Comparison of ENCODE assay signal across 12 cellular contexts in the genomic region with DNA sequence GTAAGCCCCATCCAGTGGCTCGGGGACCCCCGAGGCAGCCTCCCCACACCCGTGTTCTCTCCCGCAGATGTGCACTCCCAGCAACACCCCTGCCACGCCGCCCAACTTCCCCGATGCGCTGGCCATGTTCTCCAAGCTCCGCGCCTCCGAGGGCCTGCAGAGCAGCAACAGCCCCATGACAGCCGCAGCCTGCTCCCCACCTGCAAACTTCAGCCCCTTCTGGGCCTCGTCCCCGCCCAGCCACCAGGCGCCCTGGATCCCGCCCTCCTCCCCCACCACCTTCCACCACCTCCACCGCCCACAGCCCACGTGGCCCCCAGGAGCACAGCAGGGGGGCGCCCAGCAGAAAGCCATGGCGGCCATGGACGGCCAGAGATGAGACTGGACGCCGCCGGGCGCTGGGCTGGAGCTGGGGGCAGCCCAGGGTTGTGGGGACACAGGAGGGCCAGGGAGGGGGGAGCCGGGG. TPM values are rescaled to one million over a fixed set of nuclear protein-coding genes. Genes with fewer than 3 reads are reported as not detected.
DNase-seq lines count a peak whose midpoint lies in the region; ATAC-seq and TF ChIP-seq lines count a peak whose summit lies in the region.
"Had no signal": no experiment of that assay in that cellular context is flagged by ENCODE, and none has a peak within 500 bp of the region (broad histone marks: within the 10 kb centered on the region; RNA-seq: fewer than 3 reads in every experiment).

No MANE protein-coding gene starts in this region.

- CTCF ChIA-PET in T-cell (lab: Charles Lee): interaction anchor here in 1 of 2 donors (0.5 to 1.1 kb wide), 2 partner anchors 55 to 90 kb away, joined by 3 read pairs; no protein-coding TSS in a partner anchor

- H3K4me1 ChIP-seq in left ventricle myocardium inferior (peaks cover 85% of the 10 kb centered on the region), heart left ventricle (peaks cover 14 to 76% (median 64%) of the 10 kb centered on the region in 12 donors), transverse colon (peaks cover 39 to 69% (median 65%) of the 10 kb centered on the region in 4 donors)

- intact Hi-C loops in left ventricle myocardium inferior (cut with micrococcal nuclease): loop anchor here (10.0 kb wide), 1 partner anchor 85 kb away; no protein-coding TSS in a partner anchor
- intact Hi-C loops in heart left ventricle (cut with DNase I): loop anchor here in 4 of 10 donors (10.0 kb wide), 3 partner anchors 85 to 365 kb away; partner anchors contain the start of gene MRPL38 (in 1 of the 4)
- intact Hi-C loops in transverse colon (cut with DNase I; ENCODE audit: low total_unique reads): loop anchor here (5.0 kb wide), 1 partner anchor 88 kb away; no protein-coding TSS in a partner anchor

- no peak for TF ChIP-seq POLR2A in heart left ventricle (IDR thresholded peaks at IDR 0.05)
- TF ChIP-seq POLR2A in transverse colon (IDR thresholded peaks at IDR 0.05): no peak

- H3K4me1 Mint-ChIP-seq in T-cell (peaks cover 68 to 72% (median 70%) of the 10 kb centered on the region in 3 donors), endothelial cell (ENCODE audit: unreplicated experiment) (peaks cover 23% of the 10 kb centered on the region)

- H3K36me3 Mint-ChIP-seq in T-cell (peaks cover 23% of the 10 kb centered on the region), endothelial cell (ENCODE audit: low read depth, unreplicated experiment) (peaks cover 7% of the 10 kb centered on the region)

- H3K36me3 ChIP-seq in left ventricle myocardium inferior (peaks cover 15% of the 10 kb centered on the region), heart left ventricle (peaks cover 0 to 25% (median 14%) of the 10 kb centered on the region in 9 donors), transverse colon (peaks cover 0 to 14% (median 0%) of the 10 kb centered on the region in 4 donors)

- H3K27ac Mint-ChIP-seq in T-cell (peak overlapping the region; percentile 95 to 96), endothelial cell (ENCODE audit: unreplicated experiment) (peak overlapping the region; percentile 15)

- in situ Hi-C loops in transverse colon (cut with MboI; ENCODE audit: low pct_ligation_motif_present in 1 of 4, low pct_unique_long_range_greater_than_20kb in 1 of 4, low sequenced_read_pairs in 3 of 4): no loop called here

- H3K27me3 ChIP-seq in left ventricle myocardium inferior (ENCODE audit: low read depth) (no peaks in the 10 kb centered on the region), heart left ventricle (no peaks in the 10 kb centered on the region), transverse colon (no peaks in the 10 kb centered on the region)

- no peak for TF ChIP-seq EP300 in transverse colon (IDR thresholded peaks at IDR 0.05; ENCODE audit: low read depth)

- no peak for TF ChIP-seq CTCF in left ventricle myocardium inferior (IDR thresholded peaks at IDR 0.05; ENCODE audit: borderline replicate concordance)
- TF ChIP-seq CTCF in heart left ventricle (IDR thresholded peaks at IDR 0.05): no peak
- TF ChIP-seq CTCF in endothelial cell (IDR thresholded peaks at IDR 0.05; ENCODE audit: unreplicated experiment): no peak
- no peak for TF ChIP-seq CTCF in transverse colon (IDR thresholded peaks at IDR 0.05)

- no peaks in the 10 kb centered on the region for H3K9me3 ChIP-seq in left ventricle myocardium inferior (replicated peaks)
- no peaks in the 10 kb centered on the region for H3K9me3 ChIP-seq in heart left ventricle
- H3K9me3 ChIP-seq in transverse colon: no peaks in the 10 kb centered on the region

- H3K27me3 Mint-ChIP-seq in T-cell (no peaks in the 10 kb centered on the region), endothelial cell (ENCODE audit: unreplicated experiment) (peaks cover 26% of the 10 kb centered on the region)

- ATAC-seq in heart left ventricle: no peak
- no peak for ATAC-seq in T-cell (replicated peaks in 1 of 4)
- no peak for ATAC-seq in GM21526 (IDR thresholded peaks at IDR 0.05; ENCODE audit: low FRiP score, unreplicated experiment)

- DNase-seq in left ventricle myocardium inferior (no peak), heart left ventricle (no peak), T-cell (peak in 3 of 34 experiments; percentile 20 to 39 (median 37)), endothelial cell (ENCODE audit: low spot score) (no peak), transverse colon (no peak), NOMO-1 treated with dmso at 0.1 percent for 144 hours (lab: John Stamatoyannopoulos, UW; ENCODE audit: unreplicated experiment) (no peak), NCI-H82 (lab: John Stamatoyannopoulos, UW) (no peak)
- DNase-seq: NCI-H446; stimulated activated CD4-positive, alpha-beta T cell treated with anti-CD3 and anti-CD28 coated beads, Interleukin-12 subunit alpha, Interleukin-12 subunit beta, amount 100 ng/mL, for 4 hours; stimulated activated naive CD4-positive, alpha-beta T cell treated with Interleukin-2 at 50 U/mL for 16 hours had no signal

- no peaks in the 10 kb centered on the region for H3K9me3 Mint-ChIP-seq in T-cell
- no peaks in the 10 kb centered on the region for H3K9me3 Mint-ChIP-seq in endothelial cell (ENCODE audit: unreplicated experiment)

- H3K4me3 ChIP-seq in left ventricle myocardium inferior (no peak overlapping the region), heart left ventricle (no peak overlapping the region), transverse colon (no peak overlapping the region)

- H3K27ac ChIP-seq in left ventricle myocardium inferior (replicated peaks) (peak overlapping the region; percentile 96), heart left ventricle (peak overlapping the region in 3 of 12 donors; percentile 94 to 98 (median 96)), transverse colon (peak overlapping the region in 3 of 4 donors; percentile 94 to 98 (median 96))

- peak overlapping the region; percentile 31 to 91 (median 85) for H3K4me3 Mint-ChIP-seq in T-cell
- no peak overlapping the region for H3K4me3 Mint-ChIP-seq in endothelial cell (ENCODE audit: unreplicated experiment)

- WGBS in heart left ventricle, 4 donors: 87 to 89% (median 88%) methylated on average over 22 to 26 of the region's 26 CpGs
- WGBS in transverse colon (ENCODE audit: low coverage in 1 of 2), 2 donors: 79% methylated on average over 24 of the region's 26 CpGs; no CpG with 5 or more reads in 1 of the 2 donors

- POLR2A ChIA-PET in T-cell (lab: Charles Lee): interaction anchor here (0.6 kb wide), 2 partner anchors 116 to 152 kb away, joined by 3 to 4 read pairs; no protein-coding TSS in a partner anchor

RNA-seq across cellular contexts. Expression of gene UBALD2, which starts 5.0 kb away (rescaled TPM):
- total RNA-seq in left ventricle myocardium inferior (26.0 TPM), heart left ventricle (10 to 100 TPM in 8 of 9 donors, 1 to 10 TPM in 1; 8.5 to 49.8 (median 24.5) TPM), T-cell (100 to 1,000 TPM; 163 to 277 (median 177) TPM), endothelial cell (ENCODE audit: unreplicated experiment) (90.4 TPM), transverse colon (10 to 100 TPM; 25.5 to 51.2 (median 34.5) TPM)
- polyA plus RNA-seq in heart left ventricle: 10 to 100 TPM; 12.5 to 18.5 TPM

RNA-seq across cellular contexts. Expression of gene RNF157, which starts 29.9 kb away (rescaled TPM):
- 4.8 TPM for total RNA-seq in left ventricle myocardium inferior
- total RNA-seq in heart left ventricle: 1 to 10 TPM; 3.9 to 7.4 (median 5.2) TPM
- 1 to 10 TPM; 3.6 to 5.5 TPM for polyA plus RNA-seq in heart left ventricle
- 10 to 100 TPM; 50.7 to 66.5 (median 61.9) TPM for total RNA-seq in T-cell
- total RNA-seq in endothelial cell (ENCODE audit: unreplicated experiment): 18.7 TPM
- 100 to 1,000 TPM in 1 of 4 donors, 10 to 100 TPM in 3; 32.5 to 164 (median 54.8) TPM for total RNA-seq in transverse colon
- total RNA-seq: bronchial epithelial cell had no signal

RNA-seq across cellular contexts. Expression of gene QRICH2, which starts 37.9 kb away (rescaled TPM):
- total RNA-seq in left ventricle myocardium inferior: 2.4 TPM
- 1 to 10 TPM; 1.0 to 2.7 (median 1.6) TPM for total RNA-seq in heart left ventricle
- 1 to 10 TPM; 2.1 to 2.7 TPM for polyA plus RNA-seq in heart left ventricle
- total RNA-seq in T-cell: 1 to 10 TPM; 3.0 to 4.3 (median 3.4) TPM
- total RNA-seq in endothelial cell (ENCODE audit: unreplicated experiment): 15.0 TPM
- total RNA-seq in transverse colon: 1 to 10 TPM; 1.6 to 2.6 (median 2.0) TPM
